ENCODE assay signal across 8 cellular contexts in the genomic region with DNA sequence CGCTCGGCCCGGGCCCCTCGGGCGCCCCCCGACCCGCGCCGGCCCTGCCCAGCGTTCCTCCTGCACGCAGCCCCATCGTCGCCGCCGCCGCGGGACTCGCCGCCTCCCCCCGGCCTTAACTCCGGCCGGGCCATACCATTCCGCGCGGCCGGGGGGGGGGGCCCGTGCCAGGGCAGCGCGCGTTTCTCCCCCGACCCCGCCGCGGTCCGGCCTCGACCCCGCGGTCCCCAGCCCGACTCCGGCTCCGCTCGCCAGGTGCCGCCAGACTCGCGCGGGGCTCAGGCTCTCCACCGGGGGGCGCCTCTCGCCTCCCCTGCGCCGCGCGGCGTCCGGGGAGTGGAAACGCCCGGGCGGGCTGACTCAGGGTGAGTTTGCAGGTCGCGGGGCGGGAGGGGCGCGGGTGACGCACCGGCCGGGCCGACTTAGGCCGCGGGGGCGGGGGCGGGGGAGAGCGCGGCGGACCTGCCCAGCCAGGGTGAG. TPM values are rescaled to one million over a fixed set of nuclear protein-coding genes. Genes with fewer than 3 reads are reported as not detected.
DNase-seq lines count a peak whose midpoint lies in the region; ATAC-seq and TF ChIP-seq lines count a peak whose summit lies in the region.

A gene (minus strand): TSS at position 91 of the 480 bp plus-strand sequence. CDS start 15 bp downstream, at position 76.

- peaks cover 24% of the 10 kb centered on the region for H3K79me2 ChIP-seq in KMS-11 (ENCODE audit: insufficient read depth, low read depth)

- H2AFZ ChIP-seq in KMS-11 (ENCODE audit: low read depth), result peak within 1 kb of the TSS; percentile 87

- no peaks in the 10 kb centered on the region for H3K27me3 ChIP-seq in KMS-11 (ENCODE audit: insufficient read depth, low read depth)
- H3K27me3 ChIP-seq in adrenal gland, result no peaks in the 10 kb centered on the region
- no peaks in the 10 kb centered on the region for H3K27me3 ChIP-seq in prostate gland (replicated peaks; ENCODE audit: insufficient read depth)

- TF ChIP-seq POLR2A in adrenal gland (IDR thresholded peaks at IDR 0.05), result peak; percentile 62 to 76
- peak; percentile 11 for TF ChIP-seq POLR2A in prostate gland (IDR thresholded peaks at IDR 0.05)

- intact Hi-C loops in adrenal gland (cut with DNase I), result no loop called here
- intact Hi-C loops in left cardiac atrium (cut with DNase I), result loop anchor here in 1 of 2 donors (5.0 kb wide), 1 partner anchor 74 kb away; no protein-coding TSS in a partner anchor
- intact Hi-C loops in prostate gland (cut with DNase I), result loop anchor here (5.0 to 10.0 kb wide), 3 partner anchors 74 to 192 kb away; a partner anchor contains a TSS

- H3K36me3 ChIP-seq in KMS-11 (ENCODE audit: insufficient read depth) (peaks cover 4% of the 10 kb centered on the region), adrenal gland (replicated peaks in 1 of 2) (peaks cover 0 to 27% of the 10 kb centered on the region in 2 donors), prostate gland (peaks cover 0 to 9% of the 10 kb centered on the region in 2 donors)

- H3K4me3 ChIP-seq in KMS-11 (IDR thresholded peaks at IDR 0.05; ENCODE audit: insufficient read depth, low read depth, low read length) (no peak within 1 kb of the TSS), adrenal gland (peak within 1 kb of the TSS in 3 of 4 donors; percentile 36 to 97 (median 52)), prostate gland (peak within 1 kb of the TSS; percentile 56 to 74)

- H3K9me3 ChIP-seq in adrenal gland (replicated peaks in 1 of 3) (no peaks in the 10 kb centered on the region), prostate gland (no peaks in the 10 kb centered on the region)

- H3K27ac ChIP-seq in KMS-11 (peak within 1 kb of the TSS; percentile 62), adrenal gland (peak within 1 kb of the TSS; percentile 24 to 100 (median 94)), prostate gland (peak within 1 kb of the TSS; percentile 76 to 80)

- DNase-seq in G401 (ENCODE audit: low spot score) (peak; percentile 81), T-helper 1 cell (peak; percentile 60 to 82 (median 63)), adrenal gland (peak; percentile 92 to 96 (median 94)), left cardiac atrium (peak; percentile 94), prostate gland (ENCODE audit: low spot score) (peak; percentile 85), ureter (ENCODE audit: low spot score) (peak; percentile 88)

- peak within 1 kb of the TSS; percentile 88 for H3K9ac ChIP-seq in KMS-11

- WGBS in adrenal gland, 4 donors, result 1% methylated on average over 67 to 73 of the region's 74 CpGs; no CpG with 5 or more reads in 2 of the 4 donors
- under 1% methylated on average over 37 of the region's 74 CpGs for WGBS in prostate gland

- H3K4me1 ChIP-seq in KMS-11 (ENCODE audit: low read depth, poor library complexity, severe bottlenecking) (peaks cover 14% of the 10 kb centered on the region), adrenal gland (replicated peaks in 1 of 2) (peaks cover 11 to 24% of the 10 kb centered on the region in 2 donors), prostate gland (replicated peaks) (peaks cover 5% of the 10 kb centered on the region)

- peak; percentile 82 for ATAC-seq in GM21717 (IDR thresholded peaks at IDR 0.05; ENCODE audit: unreplicated experiment)
- ATAC-seq in left cardiac atrium, result peak; percentile 96 to 97

- no peak for TF ChIP-seq CTCF in KMS-11 (conservative IDR thresholded peaks at IDR 0.05; ENCODE audit: low read depth, low read length)
- TF ChIP-seq CTCF in adrenal gland (IDR thresholded peaks at IDR 0.05), result peak in 3 of 6 experiments; percentile 52 to 64 (median 57)
- TF ChIP-seq CTCF in prostate gland (IDR thresholded peaks at IDR 0.05), result peak; percentile 26 to 82 (median 61)

- peak within 1 kb of the TSS; percentile 99 for H3K4me2 ChIP-seq in KMS-11

- in situ Hi-C loops in G401 (cut with HindIII; ENCODE audit: low sequenced_read_pairs), result no loop called here

- H4K20me1 ChIP-seq in KMS-11 (ENCODE audit: insufficient read depth), result no peaks in the 10 kb centered on the region

RNA-seq across cellular contexts. Expression of the gene that starts here (rescaled TPM):
- 65.4 and 70.6 TPM in 2 replicates for total RNA-seq in G401 (2014; rRNA removed; shearing (Covaris generic))
- 100 to 1,000 TPM in 1 of 8 donors, 10 to 100 TPM in 7; 42.3 to 171 (median 67.6) TPM for total RNA-seq in adrenal gland
- 100 to 1,000 TPM in 1 of 3 donors, 10 to 100 TPM in 2; 19.1 to 160 (median 24.9) TPM for polyA plus RNA-seq in adrenal gland
- 10 to 100 TPM; 34.1 to 38.9 TPM for total RNA-seq in left cardiac atrium
- 10 to 100 TPM; 33.6 to 41.4 TPM for total RNA-seq in prostate gland
- 16.4 TPM for total RNA-seq in ureter
